ENCODE assay signal across 8 cellular contexts in genomic region chr17:72465191-72466024, GRCh38.
DNase-seq lines count a peak whose midpoint lies in the region; ATAC-seq and TF ChIP-seq lines count a peak whose summit lies in the region.

No MANE protein-coding gene starts in this region.

- H3K27me3 ChIP-seq in lower lobe of right lung (ENCODE audit: low read depth): no peaks in the 10 kb centered on the region

- H3K4me1 ChIP-seq in lower lobe of right lung: no peaks in the 10 kb centered on the region

- no peaks in the 10 kb centered on the region for H3K36me3 ChIP-seq in lower lobe of right lung

- peak overlapping the region; percentile 5 for H3K27ac ChIP-seq in lower lobe of right lung

- ATAC-seq in GM18517 (IDR thresholded peaks at IDR 0.05; ENCODE audit: unreplicated experiment) (peak; percentile 46), HG03159 (IDR thresholded peaks at IDR 0.05; ENCODE audit: unreplicated experiment) (peak; percentile 44), lower lobe of right lung (peak in 1 of 2 donors; percentile 44), HG03095 (IDR thresholded peaks at IDR 0.05; ENCODE audit: unreplicated experiment) (no peak)

- no peak for TF ChIP-seq CTCF in lower lobe of right lung (IDR thresholded peaks at IDR 0.05)

- intact Hi-C loops in lower lobe of right lung (cut with DNase I): no loop called here

- DNase-seq in T1000 (lab: John Stamatoyannopoulos, UW): peak; percentile 87
- DNase-seq in lower lobe of right lung: no peak
- DNase-seq in activated CD4-positive, alpha-beta T cell treated with anti-CD3 and anti-CD28 coated beads, Interleukin-2, amount 50 U/mL, for 1 hour: no peak
- DNase-seq in GF-D8 (lab: John Stamatoyannopoulos, UW): no peak
- DNase-seq in activated CD4-positive, alpha-beta T cell treated with anti-CD3 and anti-CD28 coated beads for 1 hour: no peak

- no peak overlapping the region for H3K4me3 ChIP-seq in lower lobe of right lung

- H3K9me3 ChIP-seq in lower lobe of right lung: no peaks in the 10 kb centered on the region
